In genomic region chr9:15218994-15219393, GRCh38 we compare ENCODE assay signal across 35 cellular contexts.
"Had no signal": no experiment of that assay in that cellular context is flagged by ENCODE, and none has a peak within 500 bp of the region (broad histone marks: within the 10 kb centered on the region; RNA-seq: fewer than 3 reads in every experiment).

No MANE protein-coding gene starts in this region.

- H3K4me1 Mint-ChIP-seq: activated CD4-positive, alpha-beta memory T cell treated with anti-CD3 and anti-CD28 coated beads, Interleukin-2, amount 10 ng/mL, durations not matched to agents 7 days and 5 days had no signal

- H3K27ac ChIP-seq: brain microvascular endothelial cell, RWPE1, WERI-Rb-1 had no signal

- H3K27me3 ChIP-seq: brain microvascular endothelial cell had no signal

- FAIRE-seq: RCC 7860 had no signal

- H3K36me3 ChIP-seq: brain microvascular endothelial cell, WERI-Rb-1 had no signal

- H3K27me3 Mint-ChIP-seq: activated CD4-positive, alpha-beta memory T cell treated with anti-CD3 and anti-CD28 coated beads, Interleukin-2, amount 10 ng/mL, durations not matched to agents 7 days and 5 days; activated CD8-positive, alpha-beta memory T cell treated with anti-CD3 and anti-CD28 coated beads, Interleukin-2, amount 10 ng/mL, durations not matched to agents 7 days and 5 days; activated naive CD8-positive, alpha-beta T cell treated with anti-CD3 and anti-CD28 coated beads for 36 hours had no signal

- H3K9me3 Mint-ChIP-seq: activated CD4-positive, alpha-beta memory T cell treated with anti-CD3 and anti-CD28 coated beads, Interleukin-2, amount 10 ng/mL, durations not matched to agents 7 days and 5 days; activated naive CD8-positive, alpha-beta T cell treated with anti-CD3 and anti-CD28 coated beads for 36 hours had no signal

- ATAC-seq: activated CD8-positive, alpha-beta memory T cell treated with anti-CD3 and anti-CD28 coated beads, Interleukin-2, amount 10 ng/mL, durations not matched to agents 7 days and 5 days; PC-3; Right ventricle myocardium inferior had no signal

- DNase-seq: activated CD4-positive, alpha-beta memory T cell treated with anti-CD3 and anti-CD28 coated beads, Interleukin-2, amount 10 ng/mL, durations not matched to agents 7 days and 5 days; activated CD4-positive, alpha-beta T cell treated with anti-CD3 and anti-CD28 coated beads for 1 hour; activated CD4-positive, alpha-beta T cell treated with anti-CD3 and anti-CD28 coated beads for 48 hours; activated CD4-positive, CD25-positive, alpha-beta regulatory T cell; activated CD8-positive, alpha-beta memory T cell treated with anti-CD3 and anti-CD28 coated beads for 24 hours; activated CD8-positive, alpha-beta memory T cell treated with anti-CD3 and anti-CD28 coated beads, Interleukin-2, amount 10 ng/mL, durations not matched to agents 7 days and 5 days; activated CD8-positive, alpha-beta memory T cell treated with anti-CD3 and anti-CD28 coated beads, Interleukin-2, amount 50 U/mL, for 48 hours; activated effector memory CD4-positive, alpha-beta T cell treated with anti-CD3 and anti-CD28 coated beads, Interleukin-2, amount 50 U/mL, for 16 hours; activated naive CD4-positive, alpha-beta T cell; activated naive CD4-positive, alpha-beta T cell treated with anti-CD3 and anti-CD28 coated beads, Interleukin-2, amount 50 U/mL, for 16 hours; activated naive CD8-positive, alpha-beta T cell treated with anti-CD3 and anti-CD28 coated beads for 36 hours; activated T-cell treated with anti-CD3 and anti-CD28 coated beads, Interleukin-2, amount 50 U/mL, for 48 hours; amniotic stem cell; aorta; brain microvascular endothelial cell; central memory CD4-positive, alpha-beta T cell; Karpas-422; NCI-H1048; NCI-H1105 treated with DMSO at 0.1 percent for 48 hours; NCI-H1436; NCI-H1694; NCI-H2029; NCI-H510A; NCI-H526; NCI-H748 treated with DMSO at 0.1 percent for 48 hours; NK-92 treated with Interleukin-12 subunit alpha and Interleukin-12 subunit beta, amount 100 ng/mL, for 24 hours; PC-3; SIG-M5; SW 1271; T-helper 1 cell; T1000; WERI-Rb-1 had no signal

- H3K27ac Mint-ChIP-seq: activated CD4-positive, alpha-beta memory T cell treated with anti-CD3 and anti-CD28 coated beads, Interleukin-2, amount 10 ng/mL, durations not matched to agents 7 days and 5 days; activated CD8-positive, alpha-beta memory T cell treated with anti-CD3 and anti-CD28 coated beads, Interleukin-2, amount 10 ng/mL, durations not matched to agents 7 days and 5 days; activated naive CD8-positive, alpha-beta T cell treated with anti-CD3 and anti-CD28 coated beads for 36 hours had no signal

- H3K4me3 Mint-ChIP-seq: activated CD4-positive, alpha-beta memory T cell treated with anti-CD3 and anti-CD28 coated beads, Interleukin-2, amount 10 ng/mL, durations not matched to agents 7 days and 5 days; activated CD8-positive, alpha-beta memory T cell treated with anti-CD3 and anti-CD28 coated beads, Interleukin-2, amount 10 ng/mL, durations not matched to agents 7 days and 5 days; activated naive CD8-positive, alpha-beta T cell treated with anti-CD3 and anti-CD28 coated beads for 36 hours had no signal
